ENCODE assay signal across 29 cellular contexts in the genomic region with DNA sequence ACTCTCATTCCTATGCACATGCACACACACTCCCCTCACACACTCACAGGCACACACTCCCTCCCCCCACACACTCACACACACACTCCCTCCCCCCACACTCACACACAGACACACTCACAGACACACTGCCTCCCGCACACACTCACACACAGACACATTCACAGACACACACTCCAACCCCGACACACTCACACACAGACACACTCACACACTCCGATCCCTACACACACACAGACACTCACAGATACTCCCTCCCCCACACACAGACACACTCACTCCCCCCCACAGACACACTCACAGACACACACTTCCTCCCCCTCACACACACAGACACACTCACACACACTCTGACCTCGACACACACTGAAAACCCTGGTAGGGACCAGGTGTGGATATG.
"Had no signal": no experiment of that assay in that cellular context is flagged by ENCODE, and none has a peak within 500 bp of the region (broad histone marks: within the 10 kb centered on the region; RNA-seq: fewer than 3 reads in every experiment).

No MANE protein-coding gene starts in this region.

- H3K4me3 ChIP-seq: gastroesophageal sphincter, hepatocyte, spleen, stomach, tibial nerve, vagina had no signal

- H3K36me3 ChIP-seq: gastroesophageal sphincter, spleen, stomach, tibial nerve, vagina had no signal

- H3K27ac ChIP-seq: gastroesophageal sphincter, hepatocyte, parathyroid adenoma, spleen, stomach, tibial nerve, vagina had no signal

- ATAC-seq: effector memory CD8-positive, alpha-beta T cell; gastroesophageal sphincter; left cardiac atrium; left ventricle myocardium superior had no signal

- H3K4me1 Mint-ChIP-seq: naive B cell had no signal

- H3K4me2 ChIP-seq: hepatocyte had no signal

- H3K36me3 Mint-ChIP-seq: activated naive CD8-positive, alpha-beta T cell; brain; mesothelial cell of epicardium; naive B cell had no signal

- DNase-seq: activated CD4-positive, alpha-beta T cell treated with anti-CD3 and anti-CD28 coated beads for 4 hours; activated CD4-positive, alpha-beta T cell treated with anti-CD3 and anti-CD28 coated beads, Interleukin-2, amount 50 U/mL, for 48 hours; activated CD8-positive, alpha-beta memory T cell treated with anti-CD3 and anti-CD28 coated beads for 24 hours; activated effector memory CD4-positive, alpha-beta T cell treated with Interleukin-2 at 50 U/mL for 16 hours; activated naive CD4-positive, alpha-beta T cell treated with Interleukin-2 at 50 U/mL for 16 hours; caudate nucleus; cortex of kidney; effector memory CD8-positive, alpha-beta T cell; left cardiac atrium; left ventricle myocardium superior; naive B cell; occipital lobe; right cardiac atrium; spleen; stimulated activated CD4-positive, alpha-beta T cell treated with anti-CD3 and anti-CD28 coated beads, Interleukin-2, amount 100 ng/mL, for 48 hours; stomach; T-helper 9 cell had no signal

- H3K79me2 ChIP-seq: hepatocyte, parathyroid adenoma had no signal

- H3K9me3 Mint-ChIP-seq: effector memory CD8-positive, alpha-beta T cell; mesothelial cell of epicardium; T-helper 1 cell treated with Interleukin-12 subunit alpha and Interleukin-12 subunit beta and Interleukin-4 antibody, amounts not matched to agents 30 μg/mL and 1 μg/mL, for 36 hours had no signal

- H2AFZ ChIP-seq: hepatocyte, parathyroid adenoma had no signal

- H3K27me3 ChIP-seq: hepatocyte, vagina had no signal

- H3K4me1 ChIP-seq: gastroesophageal sphincter, parathyroid adenoma, spleen, stomach had no signal

- H3K9ac ChIP-seq: parathyroid adenoma had no signal

- H3K9me3 ChIP-seq: gastroesophageal sphincter, vagina had no signal

- H3K27ac Mint-ChIP-seq: activated naive CD8-positive, alpha-beta T cell; effector memory CD8-positive, alpha-beta T cell; mesothelial cell of epicardium; naive B cell; nephron progenitor cell; T-helper 1 cell treated with Interleukin-12 subunit alpha and Interleukin-12 subunit beta and Interleukin-4 antibody, amounts not matched to agents 30 μg/mL and 1 μg/mL, for 36 hours had no signal

- H3K4me3 Mint-ChIP-seq: activated naive CD8-positive, alpha-beta T cell; brain; effector memory CD8-positive, alpha-beta T cell; mesothelial cell of epicardium; naive B cell; nephron progenitor cell; T-helper 1 cell treated with Interleukin-12 subunit alpha and Interleukin-12 subunit beta and Interleukin-4 antibody, amounts not matched to agents 30 μg/mL and 1 μg/mL, for 36 hours had no signal

- FAIRE-seq: endothelial cell of umbilical vein, TTC549 had no signal
